10 cellular contexts compared by ENCODE assay signal in genomic region chr16:56861092-56861610, GRCh38. TPM values are rescaled to one million over a fixed set of nuclear protein-coding genes. Genes with fewer than 3 reads are reported as not detected.
DNase-seq lines count a peak whose midpoint lies in the region; ATAC-seq and TF ChIP-seq lines count a peak whose summit lies in the region.
"Had no signal": no experiment of that assay in that cellular context is flagged by ENCODE, and none has a peak within 500 bp of the region (broad histone marks: within the 10 kb centered on the region; RNA-seq: fewer than 3 reads in every experiment).

No MANE protein-coding gene starts in this region.

- no peak overlapping the region for H3K27ac ChIP-seq in smooth muscle cell (ENCODE audit: low read depth)

- WGBS in smooth muscle cell (ENCODE audit: low lambda C conversion rate), result 11% methylated on average over 3 of the region's 3 CpGs

- no peaks in the 10 kb centered on the region for H3K9me3 ChIP-seq in smooth muscle cell (replicated peaks; ENCODE audit: low read depth)

- H3K27me3 ChIP-seq in smooth muscle cell (ENCODE audit: low read depth), result no peaks in the 10 kb centered on the region

- H3K4me1 Mint-ChIP-seq in activated naive CD8-positive, alpha-beta T cell (ENCODE audit: low read depth), result peaks cover 24% of the 10 kb centered on the region
- H3K4me1 Mint-ChIP-seq in nephron progenitor cell, result peaks cover 45% of the 10 kb centered on the region
- H3K4me1 Mint-ChIP-seq in activated T-helper 2 cell treated with anti-CD3 and anti-CD28 coated beads, Interferon-gamma antibody, Interleukin-2, Interleukin-4, amounts not matched to agents 10 μg/mL and 5 μg/mL and 100 μg/mL, durations not matched to agents 14 hours and 24 hours and 36 hours (ENCODE audit: low read depth), result peaks cover 39% of the 10 kb centered on the region

- H3K79me2 ChIP-seq in smooth muscle cell (ENCODE audit: low read depth), result no peaks in the 10 kb centered on the region

- TF ChIP-seq CTCF in nephron progenitor cell (IDR thresholded peaks at IDR 0.05) (no peak), smooth muscle cell (IDR thresholded peaks at IDR 0.05; ENCODE audit: borderline replicate concordance, insufficient read depth, poor library complexity, severe bottlenecking) (no peak)

- H3K27me3 Mint-ChIP-seq in activated naive CD8-positive, alpha-beta T cell, result no peaks in the 10 kb centered on the region
- peaks cover 5% of the 10 kb centered on the region for H3K27me3 Mint-ChIP-seq in nephron progenitor cell (ENCODE audit: low read depth, poor library complexity)
- no peaks in the 10 kb centered on the region for H3K27me3 Mint-ChIP-seq in activated T-helper 2 cell treated with anti-CD3 and anti-CD28 coated beads, Interferon-gamma antibody, Interleukin-2, Interleukin-4, amounts not matched to agents 10 μg/mL and 5 μg/mL and 100 μg/mL, durations not matched to agents 14 hours and 24 hours and 36 hours (ENCODE audit: low read depth)

- H3K9ac ChIP-seq in smooth muscle cell (ENCODE audit: low read depth), result no peak overlapping the region

- no peaks in the 10 kb centered on the region for H3F3A ChIP-seq in smooth muscle cell (ENCODE audit: low read depth)

- H2AFZ ChIP-seq in smooth muscle cell (ENCODE audit: low read depth), result no peak overlapping the region

- no peaks in the 10 kb centered on the region for H4K20me1 ChIP-seq in smooth muscle cell (ENCODE audit: low read depth)

- intact Hi-C loops in activated T-helper 2 cell treated with anti-CD3 and anti-CD28 coated beads, Interferon-gamma antibody, Interleukin-2, Interleukin-4, amounts not matched to agents 10 μg/mL and 5 μg/mL and 100 μg/mL, durations not matched to agents 14 hours and 24 hours and 36 hours (cut with micrococcal nuclease), result loop anchor here (2.0 kb wide), 1 partner anchor 72 kb away; the partner anchor contains the start of gene HERPUD1

- no peaks in the 10 kb centered on the region for H3K9me3 Mint-ChIP-seq in activated naive CD8-positive, alpha-beta T cell (ENCODE audit: low read depth)
- H3K9me3 Mint-ChIP-seq in nephron progenitor cell, result no peaks in the 10 kb centered on the region
- no peaks in the 10 kb centered on the region for H3K9me3 Mint-ChIP-seq in activated T-helper 2 cell treated with anti-CD3 and anti-CD28 coated beads, Interferon-gamma antibody, Interleukin-2, Interleukin-4, amounts not matched to agents 10 μg/mL and 5 μg/mL and 100 μg/mL, durations not matched to agents 14 hours and 24 hours and 36 hours
- H3K9me3 Mint-ChIP-seq: HFFc6 had no signal

- no peaks in the 10 kb centered on the region for H3K4me1 ChIP-seq in smooth muscle cell (ENCODE audit: low read depth)

- H3K4me3 Mint-ChIP-seq in activated naive CD8-positive, alpha-beta T cell, result peak overlapping the region; percentile 12
- no peak overlapping the region for H3K4me3 Mint-ChIP-seq in nephron progenitor cell
- H3K4me3 Mint-ChIP-seq in activated T-helper 2 cell treated with anti-CD3 and anti-CD28 coated beads, Interferon-gamma antibody, Interleukin-2, Interleukin-4, amounts not matched to agents 10 μg/mL and 5 μg/mL and 100 μg/mL, durations not matched to agents 14 hours and 24 hours and 36 hours (ENCODE audit: low read depth), result no peak overlapping the region
- H3K4me3 Mint-ChIP-seq: HFFc6 had no signal

- peak overlapping the region; percentile 34 for H3K27ac Mint-ChIP-seq in activated naive CD8-positive, alpha-beta T cell
- peak overlapping the region; percentile 55 for H3K27ac Mint-ChIP-seq in nephron progenitor cell
- no peak overlapping the region for H3K27ac Mint-ChIP-seq in activated T-helper 2 cell treated with anti-CD3 and anti-CD28 coated beads, Interferon-gamma antibody, Interleukin-2, Interleukin-4, amounts not matched to agents 10 μg/mL and 5 μg/mL and 100 μg/mL, durations not matched to agents 14 hours and 24 hours and 36 hours
- H3K27ac Mint-ChIP-seq: HFFc6 had no signal

- ATAC-seq in HG03025 (IDR thresholded peaks at IDR 0.05; ENCODE audit: low FRiP score, unreplicated experiment), result no peak

- H3K36me3 ChIP-seq in smooth muscle cell (ENCODE audit: low read depth), result no peaks in the 10 kb centered on the region

- DNase-seq in EH (ENCODE audit: low read depth) (peak; percentile 67), nephron progenitor cell (no peak), Kasumi-1 (lab: John Stamatoyannopoulos, UW) (no peak), smooth muscle cell (lab: John Stamatoyannopoulos, UW; ENCODE audit: unreplicated experiment) (no peak)
- DNase-seq in Jurkat, Clone E6-1 (ENCODE audit: low read depth, low spot score), result peak; percentile 10
- DNase-seq in activated T-helper 2 cell treated with anti-CD3 and anti-CD28 coated beads, Interferon-gamma antibody, Interleukin-2, Interleukin-4, amounts not matched to agents 10 μg/mL and 5 μg/mL and 100 μg/mL, durations not matched to agents 14 hours and 24 hours and 36 hours (ENCODE audit: low spot score), result no peak
- DNase-seq: HFFc6, Right ventricle myocardium superior had no signal

- H3K36me3 Mint-ChIP-seq in activated naive CD8-positive, alpha-beta T cell, result no peaks in the 10 kb centered on the region
- H3K36me3 Mint-ChIP-seq in nephron progenitor cell (ENCODE audit: low read depth), result no peaks in the 10 kb centered on the region
- H3K36me3 Mint-ChIP-seq in activated T-helper 2 cell treated with anti-CD3 and anti-CD28 coated beads, Interferon-gamma antibody, Interleukin-2, Interleukin-4, amounts not matched to agents 10 μg/mL and 5 μg/mL and 100 μg/mL, durations not matched to agents 14 hours and 24 hours and 36 hours (ENCODE audit: low read depth), result no peaks in the 10 kb centered on the region

- H3K4me2 ChIP-seq in smooth muscle cell, result no peak overlapping the region

- H3K4me3 ChIP-seq in Jurkat, Clone E6-1 (ENCODE audit: low read length), result peak overlapping the region; percentile 21; the same call in 1 of the 2 replicates
- no peak overlapping the region for H3K4me3 ChIP-seq in smooth muscle cell

RNA-seq across cellular contexts. Expression of gene SLC12A3, which starts 3.9 kb away (rescaled TPM):
- not detected for polyA plus RNA-seq in Jurkat, Clone E6-1 (2012; ENCODE audit: insufficient read depth, insufficient read length)
- total RNA-seq in smooth muscle cell, result not detected in 2 replicates
- polyA plus RNA-seq in smooth muscle cell, result not detected in 2 replicates
- total RNA-seq in activated T-helper 2 cell treated with anti-CD3 and anti-CD28 coated beads, Interferon-gamma antibody, Interleukin-2, Interleukin-4, amounts not matched to agents 10 μg/mL and 5 μg/mL and 100 μg/mL, durations not matched to agents 14 hours and 24 hours and 36 hours, result not detected in 2 replicates
- total RNA-seq: HFFc6, Right ventricle myocardium superior had no signal

Comparison
In these comparisons a context has a peak if more than half of its experiments do, and no peak if none do; other contexts are left out.
1. DNase-seq: peak in EH (single experiment) and Jurkat, Clone E6-1 (single experiment); none in nephron progenitor cell (single experiment), Kasumi-1 (0 of 2), smooth muscle cell (single experiment) and activated T-helper 2 cell treated with anti-CD3 and anti-CD28 coated beads, Interferon-gamma antibody, Interleukin-2, Interleukin-4, amounts not matched to agents 10 μg/mL and 5 μg/mL and 100 μg/mL, durations not matched to agents 14 hours and 24 hours and 36 hours (single experiment).